ENCODE assay signal across 10 cellular contexts in the genomic region with DNA sequence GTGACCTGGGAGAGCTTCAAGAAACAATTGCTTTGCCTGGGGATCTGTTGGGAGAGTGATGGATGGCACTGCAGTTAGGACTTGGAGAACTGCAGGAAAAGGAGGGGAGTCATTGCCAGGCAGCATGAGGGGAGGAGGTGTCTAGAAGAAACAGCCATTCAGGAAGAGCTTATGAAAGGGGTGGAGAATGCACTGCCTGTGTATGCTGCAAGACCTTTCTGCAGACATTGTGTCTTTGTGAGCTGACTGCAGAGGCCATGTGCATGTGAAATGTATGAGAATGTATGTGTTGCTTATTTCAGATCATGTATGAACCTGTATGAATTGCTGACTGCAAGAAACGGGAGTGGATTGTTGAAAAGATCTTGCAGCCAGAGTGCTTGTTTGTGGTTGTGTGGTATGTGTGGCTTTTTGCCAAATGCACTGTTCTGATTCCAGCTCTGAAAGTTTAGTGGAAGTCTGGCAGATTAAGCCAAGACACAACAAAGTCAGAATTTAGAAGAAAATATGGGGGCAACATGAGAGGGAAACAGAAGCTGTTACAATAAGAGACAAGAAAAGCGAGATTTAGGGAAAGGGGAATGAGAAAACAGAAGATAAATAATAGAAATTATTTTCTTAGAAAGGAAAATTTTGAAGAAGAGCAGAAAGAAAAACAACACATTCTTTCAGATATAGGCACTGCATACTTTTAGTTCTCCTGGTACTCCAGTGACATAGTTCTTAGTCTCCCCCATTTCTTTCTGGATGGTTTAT. TPM values are rescaled to one million over a fixed set of nuclear protein-coding genes. Genes with fewer than 3 reads are reported as not detected.
DNase-seq lines count a peak whose midpoint lies in the region; ATAC-seq and TF ChIP-seq lines count a peak whose summit lies in the region.
"Had no signal": no experiment of that assay in that cellular context is flagged by ENCODE, and none has a peak within 500 bp of the region (broad histone marks: within the 10 kb centered on the region; RNA-seq: fewer than 3 reads in every experiment).

No MANE protein-coding gene starts in this region.

- no peak overlapping the region for H3K27ac Mint-ChIP-seq in endodermal cell
- no peak overlapping the region for H3K27ac Mint-ChIP-seq in glutamatergic neuron (ENCODE audit: unreplicated experiment)
- no peak overlapping the region for H3K27ac Mint-ChIP-seq in CD8-positive, alpha-beta memory T cell
- H3K27ac Mint-ChIP-seq: CD4-positive, alpha-beta memory T cell had no signal

- no peaks in the 10 kb centered on the region for H3K4me1 ChIP-seq in endodermal cell (ENCODE audit: control insufficient read depth, insufficient read depth, low read length)
- no peaks in the 10 kb centered on the region for H3K4me1 ChIP-seq in CD8-positive, alpha-beta memory T cell (ENCODE audit: insufficient read depth, low read length)

- TF ChIP-seq CTCF in endodermal cell (conservative IDR thresholded peaks at IDR 0.05) (no peak), glutamatergic neuron (IDR thresholded peaks at IDR 0.05; ENCODE audit: partially characterized antibody, unreplicated experiment) (no peak)

- DNase-seq in NCI-H526 (lab: John Stamatoyannopoulos, UW) (peak; percentile 16 to 51), NCI-H526 treated with DMSO at 0.1 percent for 48 hours (lab: John Stamatoyannopoulos, UW) (no peak), NOMO-1 treated with DMSO at 0.1 percent for 48 hours (lab: John Stamatoyannopoulos, UW; ENCODE audit: unreplicated experiment) (peak; percentile 71), endodermal cell (peak; percentile 82), mucosa of gallbladder (ENCODE audit: low spot score) (peak; percentile 32), glutamatergic neuron (no peak)
- DNase-seq in CD8-positive, alpha-beta memory T cell, result no peak

- H3K4me3 Mint-ChIP-seq in endodermal cell (no peak overlapping the region), glutamatergic neuron (ENCODE audit: unreplicated experiment) (no peak overlapping the region)
- no peak overlapping the region for H3K4me3 Mint-ChIP-seq in CD8-positive, alpha-beta memory T cell
- H3K4me3 Mint-ChIP-seq: CD4-positive, alpha-beta memory T cell had no signal

- ATAC-seq in HG02970 (IDR thresholded peaks at IDR 0.05; ENCODE audit: low FRiP score, unreplicated experiment), result no peak

- H3K4me3 ChIP-seq in endodermal cell (ENCODE audit: low read length), result no peak overlapping the region
- no peak overlapping the region for H3K4me3 ChIP-seq in CD8-positive, alpha-beta memory T cell (ENCODE audit: low read length)

- H3K36me3 Mint-ChIP-seq in endodermal cell (ENCODE audit: low read depth), result peaks cover 2% of the 10 kb centered on the region
- no peaks in the 10 kb centered on the region for H3K36me3 Mint-ChIP-seq in glutamatergic neuron (ENCODE audit: unreplicated experiment)
- no peaks in the 10 kb centered on the region for H3K36me3 Mint-ChIP-seq in CD8-positive, alpha-beta memory T cell
- H3K36me3 Mint-ChIP-seq: CD4-positive, alpha-beta memory T cell had no signal

- H3K9me3 Mint-ChIP-seq in endodermal cell (peaks cover 3% of the 10 kb centered on the region), glutamatergic neuron (ENCODE audit: unreplicated experiment) (no peaks in the 10 kb centered on the region)
- H3K9me3 Mint-ChIP-seq in CD8-positive, alpha-beta memory T cell, result no peaks in the 10 kb centered on the region
- H3K9me3 Mint-ChIP-seq: CD4-positive, alpha-beta memory T cell had no signal

- H3K4me1 Mint-ChIP-seq in endodermal cell (peaks cover 24% of the 10 kb centered on the region), glutamatergic neuron (ENCODE audit: low read depth, unreplicated experiment) (peaks cover 19% of the 10 kb centered on the region)
- H3K4me1 Mint-ChIP-seq in CD8-positive, alpha-beta memory T cell, result peaks cover 0 to 2% (median 0%) of the 10 kb centered on the region in 3 donors

- no peaks in the 10 kb centered on the region for H3K27me3 Mint-ChIP-seq in endodermal cell (ENCODE audit: insufficient read depth)
- H3K27me3 Mint-ChIP-seq in glutamatergic neuron (ENCODE audit: unreplicated experiment), result no peaks in the 10 kb centered on the region
- peaks cover 0 to 3% of the 10 kb centered on the region in 2 donors for H3K27me3 Mint-ChIP-seq in CD8-positive, alpha-beta memory T cell

- CTCF ChIA-PET in CD8-positive, alpha-beta memory T cell (lab: Charles Lee), result interaction anchor here (0.7 to 1.8 kb wide), 5 partner anchors 9 to 361 kb away, joined by 3 read pairs; no protein-coding TSS in a partner anchor

- H3K27ac ChIP-seq in endodermal cell (ENCODE audit: low read depth, low read length), result peak overlapping the region; percentile 42
- no peak overlapping the region for H3K27ac ChIP-seq in CD8-positive, alpha-beta memory T cell (ENCODE audit: low read depth, low read length)

- H3K27me3 ChIP-seq in endodermal cell (ENCODE audit: control insufficient read depth, insufficient read depth, low read length, poor library complexity, severe bottlenecking), result no peaks in the 10 kb centered on the region
- H3K27me3 ChIP-seq in CD8-positive, alpha-beta memory T cell (ENCODE audit: insufficient read depth, low read length, poor library complexity, severe bottlenecking), result no peaks in the 10 kb centered on the region

- no peak overlapping the region for H3K9ac ChIP-seq in endodermal cell (ENCODE audit: extremely low read depth, low read length, poor library complexity, severe bottlenecking)

- WGBS in endodermal cell (ENCODE audit: insufficient coverage in 1 of 2, insufficient read length in 1 of 2), 2 experiments, result 82 to 100% methylated on average over 2 of the region's 2 CpGs

- POLR2A ChIA-PET in CD8-positive, alpha-beta memory T cell (lab: Charles Lee), result no interaction called here

- H3K36me3 ChIP-seq in endodermal cell (ENCODE audit: control insufficient read depth, insufficient read depth, low read length), result no peaks in the 10 kb centered on the region
- H3K36me3 ChIP-seq in CD8-positive, alpha-beta memory T cell (ENCODE audit: insufficient read depth, low read length), result no peaks in the 10 kb centered on the region

- H3K9me3 ChIP-seq in endodermal cell (ENCODE audit: control insufficient read depth, low read length), result no peaks in the 10 kb centered on the region
- no peaks in the 10 kb centered on the region for H3K9me3 ChIP-seq in CD8-positive, alpha-beta memory T cell (ENCODE audit: low read length)

RNA-seq across cellular contexts. Expression of a gene that starts 9.8 kb away (rescaled TPM):
- total RNA-seq in endodermal cell (100 to 1,000 TPM in 1 of 2 donors, 10 to 100 TPM in 1; 85.3 to 180 TPM), mucosa of gallbladder (34.0 TPM), glutamatergic neuron (ENCODE audit: unreplicated experiment) (55.7 TPM)
- polyA plus RNA-seq in endodermal cell (2013, experiment 1 of 2), result 95.9 TPM
- polyA plus RNA-seq in endodermal cell (2013, experiment 2 of 2), result 78.5 TPM
- 1 to 10 TPM; 6.1 to 7.9 TPM for total RNA-seq in CD8-positive, alpha-beta memory T cell
- polyA plus RNA-seq in CD8-positive, alpha-beta memory T cell, result 4.3 TPM

RNA-seq across cellular contexts. Expression of a gene that starts 25.4 kb away (rescaled TPM):
- total RNA-seq in endodermal cell (under 1 TPM in 1 of 2 donors, not detected in 1; 0.44 TPM), mucosa of gallbladder (6.8 TPM), glutamatergic neuron (ENCODE audit: unreplicated experiment) (not detected)
- 0.46 TPM for polyA plus RNA-seq in endodermal cell (2013, experiment 1 of 2)
- polyA plus RNA-seq in endodermal cell (2013, experiment 2 of 2), result 0.66 TPM
- total RNA-seq in CD8-positive, alpha-beta memory T cell, result not detected
- not detected for polyA plus RNA-seq in CD8-positive, alpha-beta memory T cell
- total RNA-seq: activated CD8-positive, alpha-beta memory T cell treated with anti-CD3 and anti-CD28 coated beads for 36 hours; CD4-positive, alpha-beta memory T cell had no signal
- polyA plus RNA-seq: CD4-positive, alpha-beta memory T cell had no signal

Comparison
In these comparisons a context has a peak if more than half of its experiments do, and no peak if none do; other contexts are left out.
1. DNase-seq: peak in NCI-H526 (2 of 2), NOMO-1 treated with DMSO at 0.1 percent for 48 hours (single experiment), endodermal cell (single experiment) and mucosa of gallbladder (single experiment); none in NCI-H526 treated with DMSO at 0.1 percent for 48 hours (single experiment), glutamatergic neuron (single experiment) and CD8-positive, alpha-beta memory T cell (0 of 5).